In the genomic region with DNA sequence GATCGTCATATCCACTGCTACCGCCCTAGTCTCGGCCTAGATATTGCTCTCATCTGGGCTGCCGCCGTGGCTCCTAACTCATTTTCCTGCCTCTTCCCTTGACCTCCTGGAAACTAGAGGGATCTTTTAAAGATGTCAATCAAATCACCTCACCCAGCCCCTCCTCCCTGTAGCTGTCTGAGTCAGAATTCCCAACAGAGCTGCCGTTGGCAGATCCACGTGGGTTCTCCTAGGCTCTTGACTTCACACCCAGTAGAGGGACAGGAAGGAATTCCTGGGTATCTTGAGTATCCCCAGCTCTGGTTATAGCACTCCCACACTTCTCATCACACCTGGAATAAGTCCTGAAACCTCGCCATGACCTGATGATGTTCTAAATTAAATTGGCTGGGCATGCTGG, we compare ENCODE assay signal across 27 cellular contexts. TPM values are rescaled to one million over a fixed set of nuclear protein-coding genes. Genes with fewer than 3 reads are reported as not detected.
DNase-seq lines count a peak whose midpoint lies in the region; ATAC-seq and TF ChIP-seq lines count a peak whose summit lies in the region.
"Had no signal": no experiment of that assay in that cellular context is flagged by ENCODE, and none has a peak within 500 bp of the region (broad histone marks: within the 10 kb centered on the region; RNA-seq: fewer than 3 reads in every experiment).

No MANE protein-coding gene starts in this region.

- no peak overlapping the region for H3K4me3 Mint-ChIP-seq in activated naive CD4-positive, alpha-beta T cell treated with anti-CD3 and anti-CD28 coated beads, Interleukin-2, amount 10 ng/mL, durations not matched to agents 7 days and 5 days
- H3K4me3 Mint-ChIP-seq: activated CD4-positive, alpha-beta memory T cell treated with anti-CD3 and anti-CD28 coated beads, Interleukin-2, amount 10 ng/mL, durations not matched to agents 7 days and 5 days; activated naive CD4-positive, alpha-beta T cell treated with anti-CD3 and anti-CD28 coated beads for 36 hours; IgD-negative memory B cell; natural killer cell treated with Interleukin-12 subunit alpha and Interleukin-12 subunit beta and Interleukin-15 and Interleukin-18, amount 100 ng/mL, for 72 hours; type B pancreatic cell had no signal

- TF ChIP-seq CTCF in RWPE1 (conservative IDR thresholded peaks at IDR 0.05; ENCODE audit: low read depth) (no peak), foreskin keratinocyte (conservative IDR thresholded peaks at IDR 0.05) (no peak), uterus (IDR thresholded peaks at IDR 0.05) (no peak), body of pancreas (IDR thresholded peaks at IDR 0.05) (no peak)

- H3K36me3 ChIP-seq in uterus (no peaks in the 10 kb centered on the region), body of pancreas (replicated peaks in 1 of 2; ENCODE audit: insufficient read depth in 1 of 2, low read depth in 2 of 2) (no peaks in the 10 kb centered on the region)
- H3K36me3 ChIP-seq: HAP-1, prostate gland had no signal

- H3K27ac ChIP-seq in RWPE1 (no peak overlapping the region), foreskin keratinocyte (no peak overlapping the region), uterus (peak overlapping the region; percentile 64 to 71), body of pancreas (no peak overlapping the region)
- H3K27ac ChIP-seq: adrenal gland, C4-2B, epithelial cell of prostate, PC-9 had no signal

- no peaks in the 10 kb centered on the region for H3K4me1 ChIP-seq in foreskin keratinocyte
- no peaks in the 10 kb centered on the region for H3K4me1 ChIP-seq in uterus
- peaks cover 13% of the 10 kb centered on the region for H3K4me1 ChIP-seq in body of pancreas
- H3K4me1 ChIP-seq: adrenal gland, HAP-1, prostate gland had no signal

- no peaks in the 10 kb centered on the region for H3K27me3 Mint-ChIP-seq in activated naive CD4-positive, alpha-beta T cell treated with anti-CD3 and anti-CD28 coated beads, Interleukin-2, amount 10 ng/mL, durations not matched to agents 7 days and 5 days
- H3K27me3 Mint-ChIP-seq: activated CD4-positive, alpha-beta memory T cell treated with anti-CD3 and anti-CD28 coated beads, Interleukin-2, amount 10 ng/mL, durations not matched to agents 7 days and 5 days; IgD-negative memory B cell; natural killer cell treated with Interleukin-12 subunit alpha and Interleukin-12 subunit beta and Interleukin-15 and Interleukin-18, amount 100 ng/mL, for 72 hours; type B pancreatic cell had no signal

- CTCF ChIA-PET in RWPE1 (lab: Yijun Ruan, JAX), result interaction anchor here (0.6 to 0.7 kb wide), 3 partner anchors 42 to 1668 kb away, joined by 3 to 4 read pairs (median 3); no protein-coding TSS in a partner anchor
- CTCF ChIA-PET in activated naive CD4-positive, alpha-beta T cell treated with anti-CD3 and anti-CD28 coated beads, Interleukin-2, amount 10 ng/mL, durations not matched to agents 7 days and 5 days (lab: Charles Lee), result interaction anchor here (0.8 to 1.5 kb wide), 2 partner anchors 10 to 63 kb away, joined by 3 to 4 read pairs; no protein-coding TSS in a partner anchor

- 76 to 80% methylated on average over 8 of the region's 8 CpGs for WGBS in body of pancreas, 2 donors

- H3K27me3 ChIP-seq in foreskin keratinocyte, result no peaks in the 10 kb centered on the region
- H3K27me3 ChIP-seq in uterus, result no peaks in the 10 kb centered on the region
- no peaks in the 10 kb centered on the region for H3K27me3 ChIP-seq in body of pancreas
- H3K27me3 ChIP-seq: adrenal gland had no signal

- H3K4me1 Mint-ChIP-seq in activated naive CD4-positive, alpha-beta T cell treated with anti-CD3 and anti-CD28 coated beads, Interleukin-2, amount 10 ng/mL, durations not matched to agents 7 days and 5 days, result no peaks in the 10 kb centered on the region
- H3K4me1 Mint-ChIP-seq: activated CD4-positive, alpha-beta memory T cell treated with anti-CD3 and anti-CD28 coated beads, Interleukin-2, amount 10 ng/mL, durations not matched to agents 7 days and 5 days had no signal

- intact Hi-C loops in Right ventricle myocardium inferior (cut with DNase I) (no loop called here), cardiac septum (cut with DNase I) (no loop called here), uterus (cut with DNase I; ENCODE audit: low total_unique reads) (loop anchor here (10.0 kb wide), 3 partner anchors 65 to 255 kb away; no protein-coding TSS in a partner anchor), body of pancreas (cut with DNase I) (loop anchor here (5.0 to 10.0 kb wide), 2 partner anchors 268 to 395 kb away; partner anchors contain the start of gene FLVCR2)

- no peak overlapping the region for H3K27ac Mint-ChIP-seq in activated naive CD4-positive, alpha-beta T cell treated with anti-CD3 and anti-CD28 coated beads, Interleukin-2, amount 10 ng/mL, durations not matched to agents 7 days and 5 days
- H3K27ac Mint-ChIP-seq: activated CD4-positive, alpha-beta memory T cell treated with anti-CD3 and anti-CD28 coated beads, Interleukin-2, amount 10 ng/mL, durations not matched to agents 7 days and 5 days; activated naive CD4-positive, alpha-beta T cell treated with anti-CD3 and anti-CD28 coated beads for 36 hours; IgD-negative memory B cell; natural killer cell treated with Interleukin-12 subunit alpha and Interleukin-12 subunit beta and Interleukin-15 and Interleukin-18, amount 100 ng/mL, for 72 hours; type B pancreatic cell had no signal

- DNase-seq in Right ventricle myocardium inferior (ENCODE audit: missing footprints) (no peak), cardiac septum (ENCODE audit: low spot score) (no peak), RWPE1 (ENCODE audit: low spot score) (peak; percentile 32), foreskin keratinocyte (no peak), uterus (no peak), body of pancreas (no peak), mucosa of gallbladder (ENCODE audit: low spot score) (no peak)
- DNase-seq in activated naive CD4-positive, alpha-beta T cell treated with anti-CD3 and anti-CD28 coated beads, Interleukin-2, amount 10 ng/mL, durations not matched to agents 7 days and 5 days, result no peak
- DNase-seq: 8988T; activated CD4-positive, alpha-beta memory T cell treated with anti-CD3 and anti-CD28 coated beads, Interleukin-2, amount 10 ng/mL, durations not matched to agents 7 days and 5 days; activated naive CD4-positive, alpha-beta T cell treated with anti-CD3 and anti-CD28 coated beads for 36 hours; COR-L47; NCI-H1092; NCI-H2029; NCI-H526 treated with DMSO at 0.1 percent for 48 hours; occipital lobe; PC-9; SIG-M5; stimulated activated CD4-positive, alpha-beta T cell treated with anti-CD3 and anti-CD28 coated beads, Interleukin-4, amount 100 ng/mL, for 24 hours had no signal

- H3K36me3 Mint-ChIP-seq in activated naive CD4-positive, alpha-beta T cell treated with anti-CD3 and anti-CD28 coated beads, Interleukin-2, amount 10 ng/mL, durations not matched to agents 7 days and 5 days, result no peaks in the 10 kb centered on the region

- H3K9me3 ChIP-seq in uterus, result no peaks in the 10 kb centered on the region
- no peaks in the 10 kb centered on the region for H3K9me3 ChIP-seq in body of pancreas
- H3K9me3 ChIP-seq: adrenal gland, HAP-1, prostate gland had no signal

- POLR2A ChIA-PET in RWPE1 (lab: Yijun Ruan, JAX; ENCODE audit: low non-redundant PET), result no interaction called here

- ATAC-seq in Right ventricle myocardium inferior (peak; percentile 32), foreskin keratinocyte (peak; percentile 27), body of pancreas (no peak)
- ATAC-seq: natural killer cell treated with Interleukin-12 subunit alpha and Interleukin-12 subunit beta and Interleukin-15 and Interleukin-18, amount 100 ng/mL, for 72 hours had no signal

- TF ChIP-seq POLR2A in uterus (IDR thresholded peaks at IDR 0.05), result no peak
- no peak for TF ChIP-seq POLR2A in body of pancreas (IDR thresholded peaks at IDR 0.05)

- H3K4me3 ChIP-seq in uterus (no peak overlapping the region), body of pancreas (no peak overlapping the region)
- H3K4me3 ChIP-seq: adrenal gland, HAP-1, PC-9, prostate gland had no signal

- H3K9me3 Mint-ChIP-seq in activated naive CD4-positive, alpha-beta T cell treated with anti-CD3 and anti-CD28 coated beads, Interleukin-2, amount 10 ng/mL, durations not matched to agents 7 days and 5 days, result no peaks in the 10 kb centered on the region
- H3K9me3 Mint-ChIP-seq: activated CD4-positive, alpha-beta memory T cell treated with anti-CD3 and anti-CD28 coated beads, Interleukin-2, amount 10 ng/mL, durations not matched to agents 7 days and 5 days; activated naive CD4-positive, alpha-beta T cell treated with anti-CD3 and anti-CD28 coated beads for 36 hours; IgD-negative memory B cell; natural killer cell treated with Interleukin-12 subunit alpha and Interleukin-12 subunit beta and Interleukin-15 and Interleukin-18, amount 100 ng/mL, for 72 hours; type B pancreatic cell had no signal

RNA-seq across cellular contexts. Expression of gene TGFB3, which starts 11.9 kb away (rescaled TPM):
- 29.5 TPM for total RNA-seq in Right ventricle myocardium inferior
- 57.5 TPM for total RNA-seq in cardiac septum
- total RNA-seq in foreskin keratinocyte, result 0.99 and 1.0 TPM in 2 replicates
- 0.41 and 0.62 TPM in 2 replicates for polyA plus RNA-seq in foreskin keratinocyte
- total RNA-seq in uterus, result 10 to 100 TPM; 16.1 to 85.3 (median 55.0) TPM
- total RNA-seq in body of pancreas, result 10 to 100 TPM; 23.6 to 30.7 TPM
- total RNA-seq in mucosa of gallbladder, result 57.9 TPM

RNA-seq across cellular contexts. Expression of gene IFT43, which starts 15.7 kb away (rescaled TPM):
- total RNA-seq in Right ventricle myocardium inferior (30.4 TPM), cardiac septum (46.8 TPM), foreskin keratinocyte (29.0 and 29.3 TPM in 2 replicates), uterus (10 to 100 TPM; 34.2 to 75.3 (median 49.1) TPM), body of pancreas (10 to 100 TPM; 15.0 to 18.5 TPM), mucosa of gallbladder (42.6 TPM)
- 38.0 and 43.0 TPM in 2 replicates for polyA plus RNA-seq in foreskin keratinocyte

Comparison
In these comparisons a context has a peak if more than half of its experiments do, and no peak if none do; other contexts are left out.
1. H3K27ac ChIP-seq: peak in uterus (2 of 2); none in RWPE1 (single experiment), foreskin keratinocyte (single experiment) and body of pancreas (0 of 4).
2. intact Hi-C loops: an anchor here in uterus (10.0 kb wide) and body of pancreas (5.0 to 10.0 kb wide); none called in Right ventricle myocardium inferior and cardiac septum.